8 cellular contexts compared by ENCODE assay signal in genomic region chr16:77212736-77213541, GRCh38. TPM values are rescaled to one million over a fixed set of nuclear protein-coding genes. Genes with fewer than 3 reads are reported as not detected.
DNase-seq lines count a peak whose midpoint lies in the region; ATAC-seq and TF ChIP-seq lines count a peak whose summit lies in the region.

No MANE protein-coding gene starts in this region.

- no peak for TF ChIP-seq POLR2A in adrenal gland (IDR thresholded peaks at IDR 0.05)

- H3K27ac ChIP-seq in SU-DHL-6 (ENCODE audit: low read depth, low read length) (peak overlapping the region; percentile 5; the same call in 1 of the 2 replicates), adrenal gland (peak overlapping the region in 2 of 5 donors; percentile 47 to 59), iPS-20b (ENCODE audit: low read length) (peak overlapping the region; percentile 39)

- no peaks in the 10 kb centered on the region for H3K9me3 ChIP-seq in SU-DHL-6 (ENCODE audit: insufficient read depth, low read length)
- no peaks in the 10 kb centered on the region for H3K9me3 ChIP-seq in adrenal gland (replicated peaks in 1 of 3)
- no peaks in the 10 kb centered on the region for H3K9me3 ChIP-seq in iPS-20b (ENCODE audit: insufficient read depth, low read depth, low read length)

- no peaks in the 10 kb centered on the region for H4K20me1 ChIP-seq in SU-DHL-6 (ENCODE audit: low read depth, low read length)

- 15 to 58% (median 35%) methylated on average over 10 to 62 of the region's 62 CpGs for WGBS in adrenal gland, 4 donors

- no peaks in the 10 kb centered on the region for H3K9me2 ChIP-seq in SU-DHL-6 (replicated peaks; ENCODE audit: insufficient read depth, low read length)

- intact Hi-C loops in adrenal gland (cut with DNase I) = no loop called here

- peak overlapping the region; percentile 57 for H3K4me2 ChIP-seq in SU-DHL-6 (ENCODE audit: low read depth, low read length, poor library complexity, severe bottlenecking)

- H3K4me1 ChIP-seq in adrenal gland (replicated peaks in 1 of 2) (peaks cover 0 to 12% of the 10 kb centered on the region in 2 donors), iPS-20b (ENCODE audit: insufficient read depth, low read length) (peaks cover 3% of the 10 kb centered on the region; the same call in 1 of the 2 replicates)

- no peaks in the 10 kb centered on the region for H3F3A ChIP-seq in SU-DHL-6 (ENCODE audit: insufficient read depth)

- H3K4me3 ChIP-seq in SU-DHL-6 (ENCODE audit: insufficient read depth, low read length, poor library complexity, severe bottlenecking) (peak overlapping the region; percentile 60), adrenal gland (peak overlapping the region; percentile 26 to 62 (median 36)), iPS-20b (ENCODE audit: low read length) (peak overlapping the region; percentile 77; the same call in 1 of the 2 replicates)

- in situ Hi-C loops in KBM-7 (cut with MboI; ENCODE audit: low pct_unique_long_range_greater_than_20kb, low sequenced_read_pairs) = no loop called here

- H3K27me3 ChIP-seq in SU-DHL-6 (ENCODE audit: low read length) (no peaks in the 10 kb centered on the region), adrenal gland (no peaks in the 10 kb centered on the region), iPS-20b (ENCODE audit: insufficient read depth, low read length) (peaks cover 12% of the 10 kb centered on the region; the same call in 1 of the 2 replicates)

- TF ChIP-seq CTCF in SU-DHL-6 (IDR thresholded peaks at IDR 0.05; ENCODE audit: insufficient read depth, low read length, poor library complexity, severe bottlenecking) (no peak), adrenal gland (IDR thresholded peaks at IDR 0.05) (no peak)

- ATAC-seq in GM21528 (IDR thresholded peaks at IDR 0.05; ENCODE audit: low FRiP score, unreplicated experiment) = peak; percentile 86

- H2AFZ ChIP-seq in SU-DHL-6 (ENCODE audit: low read depth, low read length, severe bottlenecking) = peak overlapping the region; percentile 92

- H3K9ac ChIP-seq in SU-DHL-6 (ENCODE audit: low read length) (peak overlapping the region; percentile 74), iPS-20b (ENCODE audit: low read depth, low read length) (peak overlapping the region; percentile 84; the same call in 1 of the 2 replicates)

- H3K36me3 ChIP-seq in SU-DHL-6 (ENCODE audit: low read length) (no peaks in the 10 kb centered on the region), adrenal gland (replicated peaks in 1 of 2) (no peaks in the 10 kb centered on the region), iPS-20b (ENCODE audit: insufficient read depth, low read depth, low read length) (no peaks in the 10 kb centered on the region)

- DNase-seq in DMS79 (lab: John Stamatoyannopoulos, UW) (peak; percentile 18), KBM-7 (peak; percentile 75), adrenal gland (peak in 6 of 7 donors; percentile 43 to 64 (median 56)), mesenteric fat pad (ENCODE audit: low spot score) (no peak)
- DNase-seq in stimulated activated CD4-positive, alpha-beta T cell treated with anti-CD3 and anti-CD28 coated beads, Interleukin-15, amount 100 ng/mL, for 24 hours = peak; percentile 81

- no peaks in the 10 kb centered on the region for H3K79me2 ChIP-seq in SU-DHL-6 (ENCODE audit: insufficient read depth, low read length)

RNA-seq across cellular contexts. Expression of gene SYCE1L, which starts 13.7 kb away (rescaled TPM):
- 1 to 10 TPM in 5 of 8 donors, under 1 TPM in 1, not detected in 2; 0.42 to 4.6 (median 1.8) TPM for total RNA-seq in adrenal gland
- polyA plus RNA-seq in adrenal gland = 10 to 100 TPM in 1 of 3 donors, 1 to 10 TPM in 1, not detected in 1; 3.5 to 10.8 TPM
- 1.3 TPM for total RNA-seq in mesenteric fat pad

RNA-seq across cellular contexts. Expression of gene MON1B, which starts 21.9 kb away (rescaled TPM):
- total RNA-seq in adrenal gland (10 to 100 TPM; 18.0 to 94.0 (median 41.7) TPM), mesenteric fat pad (43.9 TPM)
- polyA plus RNA-seq in adrenal gland = 10 to 100 TPM; 15.6 to 22.0 (median 17.1) TPM
